Comparison of ENCODE assay signal across 36 cellular contexts in genomic region chr17:33196883-33197282, GRCh38.
"Had no signal": no experiment of that assay in that cellular context is flagged by ENCODE, and none has a peak within 500 bp of the region (broad histone marks: within the 10 kb centered on the region; RNA-seq: fewer than 3 reads in every experiment).

No MANE protein-coding gene starts in this region.

- H3K4me1 Mint-ChIP-seq: activated naive CD4-positive, alpha-beta T cell treated with anti-CD3 and anti-CD28 coated beads, Interleukin-2, amount 10 ng/mL, durations not matched to agents 7 days and 5 days; activated naive CD4-positive, alpha-beta T cell treated with anti-CD3 and anti-CD28 coated beads, Interleukin-2, amount 50 U/mL, for 24 hours; activated naive CD8-positive, alpha-beta T cell treated with anti-CD3 and anti-CD28 coated beads for 36 hours; activated naive CD8-positive, alpha-beta T cell treated with anti-CD3 and anti-CD28 coated beads, Interleukin-2, amount 10 ng/mL, durations not matched to agents 7 days and 5 days; activated naive CD8-positive, alpha-beta T cell treated with anti-CD3 and anti-CD28 coated beads, Interleukin-2, amount 50 U/mL, for 24 hours; activated T-helper 17 cell treated with anti-CD3 and anti-CD28 coated beads, Interleukin-2, amount 50 U/mL, for 72 hours; central memory CD8-positive, alpha-beta T cell had no signal

- H3K36me3 Mint-ChIP-seq: activated naive CD4-positive, alpha-beta T cell treated with anti-CD3 and anti-CD28 coated beads, Interleukin-2, amount 10 ng/mL, durations not matched to agents 7 days and 5 days; activated naive CD4-positive, alpha-beta T cell treated with anti-CD3 and anti-CD28 coated beads, Interleukin-2, amount 50 U/mL, for 24 hours; activated naive CD4-positive, alpha-beta T cell treated with anti-CD3 and anti-CD28 coated beads, Interleukin-2, amount 50 U/mL, for 72 hours; activated naive CD8-positive, alpha-beta T cell; activated naive CD8-positive, alpha-beta T cell treated with anti-CD3 and anti-CD28 coated beads for 36 hours; activated naive CD8-positive, alpha-beta T cell treated with anti-CD3 and anti-CD28 coated beads, Interleukin-2, amount 10 ng/mL, durations not matched to agents 7 days and 5 days; brain had no signal

- DNase-seq: activated effector memory CD4-positive, alpha-beta T cell treated with anti-CD3 and anti-CD28 coated beads, Interleukin-2, amount 50 U/mL, for 16 hours; activated effector memory CD4-positive, alpha-beta T cell treated with Interleukin-2 at 50 U/mL for 16 hours; activated gamma-delta T cell; activated gamma-delta T cell treated with Interleukin-2 at 50 U/mL for 16 hours; activated naive CD4-positive, alpha-beta T cell; activated naive CD4-positive, alpha-beta T cell treated with anti-CD3 and anti-CD28 coated beads for 36 hours; activated naive CD4-positive, alpha-beta T cell treated with anti-CD3 and anti-CD28 coated beads, Interleukin-2, amount 10 ng/mL, durations not matched to agents 7 days and 5 days; activated naive CD4-positive, alpha-beta T cell treated with anti-CD3 and anti-CD28 coated beads, Interleukin-2, amount 50 U/mL, for 16 hours; activated naive CD4-positive, alpha-beta T cell treated with Interleukin-2 at 50 U/mL for 16 hours; activated naive CD8-positive, alpha-beta T cell treated with anti-CD3 and anti-CD28 coated beads for 36 hours; activated naive CD8-positive, alpha-beta T cell treated with anti-CD3 and anti-CD28 coated beads, Interleukin-2, amount 10 ng/mL, durations not matched to agents 7 days and 5 days; activated naive CD8-positive, alpha-beta T cell treated with anti-CD3 and anti-CD28 coated beads, Interleukin-2, amount 50 U/mL, for 24 hours; activated T-cell treated with anti-CD3 and anti-CD28 coated beads, Interleukin-2, amount 50 U/mL, for 4 hours; activated T-cell treated with anti-CD3 and anti-CD28 coated beads, Interleukin-2, amount 50 U/mL, for 48 hours; activated T-cell treated with anti-CD3 and anti-CD28 coated beads, Interleukin-2, amount 50 U/mL, for 72 hours; adrenal gland; amniotic stem cell; aorta; body of pancreas; brain microvascular endothelial cell; caudate nucleus; central memory CD4-positive, alpha-beta T cell; cerebellar nuclear complex had no signal

- H3K27me3 ChIP-seq: adrenal gland, ascending aorta, body of pancreas, brain microvascular endothelial cell, breast epithelium had no signal

- FAIRE-seq: astrocyte, bronchial epithelial cell had no signal

- H3K27ac Mint-ChIP-seq: activated naive CD4-positive, alpha-beta T cell treated with anti-CD3 and anti-CD28 coated beads for 36 hours; activated naive CD4-positive, alpha-beta T cell treated with anti-CD3 and anti-CD28 coated beads, Interleukin-2, amount 10 ng/mL, durations not matched to agents 7 days and 5 days; activated naive CD4-positive, alpha-beta T cell treated with anti-CD3 and anti-CD28 coated beads, Interleukin-2, amount 50 U/mL, for 24 hours; activated naive CD4-positive, alpha-beta T cell treated with anti-CD3 and anti-CD28 coated beads, Interleukin-2, amount 50 U/mL, for 72 hours; activated naive CD8-positive, alpha-beta T cell; activated naive CD8-positive, alpha-beta T cell treated with anti-CD3 and anti-CD28 coated beads for 36 hours; activated naive CD8-positive, alpha-beta T cell treated with anti-CD3 and anti-CD28 coated beads, Interleukin-2, amount 10 ng/mL, durations not matched to agents 7 days and 5 days; activated naive CD8-positive, alpha-beta T cell treated with anti-CD3 and anti-CD28 coated beads, Interleukin-2, amount 50 U/mL, for 24 hours; activated T-cell treated with anti-CD3 and anti-CD28 coated beads, Interleukin-2, amount 50 U/mL, for 72 hours; activated T-helper 1 cell treated with anti-CD3 and anti-CD28 coated beads, Interleukin-12 subunit alpha, Interleukin-12 subunit beta, Interleukin-2, Interleukin-4 antibody, amounts not matched to agents 30 ng/mL and 10 ng/mL and 1 ng/mL, durations not matched to agents 14 hours and 24 hours and 36 hours; activated T-helper 17 cell treated with anti-CD3 and anti-CD28 coated beads, Interleukin-2, amount 50 U/mL, for 72 hours; activated T-helper 2 cell treated with anti-CD3 and anti-CD28 coated beads, Interferon-gamma antibody, Interleukin-2, Interleukin-4, amounts not matched to agents 10 μg/mL and 5 μg/mL and 100 μg/mL, durations not matched to agents 14 hours and 24 hours and 36 hours; brain had no signal

- H3K27me3 Mint-ChIP-seq: activated naive CD8-positive, alpha-beta T cell treated with anti-CD3 and anti-CD28 coated beads, Interleukin-2, amount 50 U/mL, for 24 hours had no signal

- H3K4me1 ChIP-seq: adrenal gland, ascending aorta, body of pancreas, breast epithelium had no signal

- H3K4me3 Mint-ChIP-seq: activated naive CD4-positive, alpha-beta T cell treated with anti-CD3 and anti-CD28 coated beads for 36 hours; activated naive CD4-positive, alpha-beta T cell treated with anti-CD3 and anti-CD28 coated beads, Interleukin-2, amount 10 ng/mL, durations not matched to agents 7 days and 5 days; activated naive CD4-positive, alpha-beta T cell treated with anti-CD3 and anti-CD28 coated beads, Interleukin-2, amount 50 U/mL, for 24 hours; activated naive CD8-positive, alpha-beta T cell; activated naive CD8-positive, alpha-beta T cell treated with anti-CD3 and anti-CD28 coated beads for 36 hours; activated naive CD8-positive, alpha-beta T cell treated with anti-CD3 and anti-CD28 coated beads, Interleukin-2, amount 10 ng/mL, durations not matched to agents 7 days and 5 days; activated naive CD8-positive, alpha-beta T cell treated with anti-CD3 and anti-CD28 coated beads, Interleukin-2, amount 50 U/mL, for 24 hours; activated T-cell treated with anti-CD3 and anti-CD28 coated beads, Interleukin-2, amount 50 U/mL, for 4 hours; activated T-cell treated with anti-CD3 and anti-CD28 coated beads, Interleukin-2, amount 50 U/mL, for 72 hours; activated T-helper 1 cell treated with anti-CD3 and anti-CD28 coated beads, Interleukin-12 subunit alpha, Interleukin-12 subunit beta, Interleukin-2, Interleukin-4 antibody, amounts not matched to agents 30 ng/mL and 10 ng/mL and 1 ng/mL, durations not matched to agents 14 hours and 24 hours and 36 hours; activated T-helper 17 cell treated with anti-CD3 and anti-CD28 coated beads, Interleukin-2, amount 50 U/mL, for 72 hours; brain; central memory CD8-positive, alpha-beta T cell had no signal

- H3K4me3 ChIP-seq: adrenal gland, ascending aorta, body of pancreas, breast epithelium, cardiac muscle cell had no signal

- H3K9me3 Mint-ChIP-seq: activated naive CD4-positive, alpha-beta T cell treated with anti-CD3 and anti-CD28 coated beads for 36 hours; activated naive CD4-positive, alpha-beta T cell treated with anti-CD3 and anti-CD28 coated beads, Interleukin-2, amount 10 ng/mL, durations not matched to agents 7 days and 5 days; activated naive CD4-positive, alpha-beta T cell treated with anti-CD3 and anti-CD28 coated beads, Interleukin-2, amount 50 U/mL, for 24 hours; activated naive CD4-positive, alpha-beta T cell treated with anti-CD3 and anti-CD28 coated beads, Interleukin-2, amount 50 U/mL, for 72 hours; activated naive CD8-positive, alpha-beta T cell treated with anti-CD3 and anti-CD28 coated beads for 36 hours; activated naive CD8-positive, alpha-beta T cell treated with anti-CD3 and anti-CD28 coated beads, Interleukin-2, amount 10 ng/mL, durations not matched to agents 7 days and 5 days; activated naive CD8-positive, alpha-beta T cell treated with anti-CD3 and anti-CD28 coated beads, Interleukin-2, amount 50 U/mL, for 24 hours; activated T-cell treated with anti-CD3 and anti-CD28 coated beads, Interleukin-2, amount 50 U/mL, for 4 hours; activated T-cell treated with anti-CD3 and anti-CD28 coated beads, Interleukin-2, amount 50 U/mL, for 72 hours; activated T-helper 1 cell treated with anti-CD3 and anti-CD28 coated beads, Interleukin-12 subunit alpha, Interleukin-12 subunit beta, Interleukin-2, Interleukin-4 antibody, amounts not matched to agents 30 ng/mL and 10 ng/mL and 1 ng/mL, durations not matched to agents 14 hours and 24 hours and 36 hours; activated T-helper 17 cell treated with anti-CD3 and anti-CD28 coated beads, Interleukin-2, amount 50 U/mL, for 72 hours; activated T-helper 2 cell treated with anti-CD3 and anti-CD28 coated beads, Interferon-gamma antibody, Interleukin-2, Interleukin-4, amounts not matched to agents 10 μg/mL and 5 μg/mL and 100 μg/mL, durations not matched to agents 14 hours and 24 hours and 36 hours; central memory CD8-positive, alpha-beta T cell had no signal

- H3K36me3 ChIP-seq: adrenal gland, ascending aorta, brain microvascular endothelial cell, breast epithelium, cardiac muscle cell had no signal

- ATAC-seq: activated naive CD4-positive, alpha-beta T cell treated with anti-CD3 and anti-CD28 coated beads, Interleukin-2, amount 50 U/mL, for 72 hours; activated naive CD8-positive, alpha-beta T cell treated with anti-CD3 and anti-CD28 coated beads, Interleukin-2, amount 50 U/mL, for 24 hours; activated T-cell treated with anti-CD3 and anti-CD28 coated beads, Interleukin-2, amount 50 U/mL, for 4 hours; activated T-cell treated with anti-CD3 and anti-CD28 coated beads, Interleukin-2, amount 50 U/mL, for 72 hours; activated T-helper 17 cell treated with anti-CD3 and anti-CD28 coated beads, Interleukin-2, amount 50 U/mL, for 72 hours; body of pancreas had no signal

- H3K27ac ChIP-seq: adrenal gland, ascending aorta, body of pancreas, brain microvascular endothelial cell, breast epithelium, cardiac muscle cell had no signal

- H3K9me3 ChIP-seq: adrenal gland, ascending aorta, body of pancreas, breast epithelium had no signal
